In genomic region chr5:107230367-107230766, GRCh38 we compare ENCODE assay signal across 18 cellular contexts.
DNase-seq lines count a peak whose midpoint lies in the region; ATAC-seq, FAIRE-seq and TF ChIP-seq lines count a peak whose summit lies in the region.
"Had no signal": no experiment of that assay in that cellular context is flagged by ENCODE, and none has a peak within 500 bp of the region (broad histone marks: within the 10 kb centered on the region; RNA-seq: fewer than 3 reads in every experiment).

No MANE protein-coding gene starts in this region.

- H3K27me3 Mint-ChIP-seq in GM23338 (ENCODE audit: insufficient read depth, low read depth, poor library complexity), result peaks cover 2% of the 10 kb centered on the region
- H3K27me3 Mint-ChIP-seq: B cell had no signal

- ATAC-seq in GM23338, result no peak
- ATAC-seq: CD8-positive, alpha-beta T cell; HCT116 had no signal

- H3K9ac ChIP-seq in H1 (replicated peaks in 1 of 4; ENCODE audit: extremely low read depth in 1 of 4, low read depth in 3 of 4, low read length in 3 of 4), result no peak overlapping the region
- no peak overlapping the region for H3K9ac ChIP-seq in trophoblast cell (ENCODE audit: low read length)
- H3K9ac ChIP-seq: BLaER1 treated with 17β-estradiol and CSF1 and Interleukin-3, amounts not matched to agents 10 nM and 100 nM had no signal

- no peak overlapping the region for H4K5ac ChIP-seq in H1 (ENCODE audit: insufficient read length, low read depth, low read length)

- H2BK20ac ChIP-seq in H1 (ENCODE audit: low read length), result no peak overlapping the region

- DNase-seq in ELF-1 (ENCODE audit: low read depth, low spot score) (peak; percentile 33), GM23338 (ENCODE audit: low spot score) (no peak), H1 (ENCODE audit: low read depth in 1 of 2, low spot score in 2 of 2) (no peak), trophoblast cell (peak in 1 of 2 donors; percentile 21), NCI-H524 treated with DMSO at 0.1 percent for 48 hours (lab: John Stamatoyannopoulos, UW) (no peak), G401 (ENCODE audit: low spot score) (no peak), amniotic stem cell (lab: John Stamatoyannopoulos, UW) (no peak)
- DNase-seq: Calu3; CD8-positive, alpha-beta T cell; DMS79 treated with DMSO at 0.1 percent for 48 hours; GDM1; HFFc6 had no signal

- in situ Hi-C loops in G401 (cut with HindIII; ENCODE audit: low sequenced_read_pairs), result no loop called here

- H3K18ac ChIP-seq in H1 (ENCODE audit: extremely low read depth, low read length) (no peak overlapping the region), trophoblast cell (ENCODE audit: low read length) (peak overlapping the region; percentile 25)

- no peak overlapping the region for H3K4me3 Mint-ChIP-seq in GM23338
- H3K4me3 Mint-ChIP-seq: B cell; CD8-positive, alpha-beta T cell; HFFc6 had no signal

- H2BK120ac ChIP-seq in H1 (replicated peaks; ENCODE audit: low read depth, low read length) (no peak overlapping the region), trophoblast cell (ENCODE audit: insufficient read depth, low read length, poor library complexity) (peak overlapping the region; percentile 8)

- H3K4ac ChIP-seq in H1 (replicated peaks; ENCODE audit: insufficient read length, low read depth, low read length) (no peak overlapping the region), trophoblast cell (ENCODE audit: low read depth, low read length) (no peak overlapping the region)

- no peak overlapping the region for H2BK15ac ChIP-seq in H1 (ENCODE audit: low read length)

- H3K9me2 ChIP-seq in GM23338 (ENCODE audit: insufficient read depth), result no peaks in the 10 kb centered on the region

- no peak overlapping the region for H4K12ac ChIP-seq in trophoblast cell (ENCODE audit: low read depth, low read length)

- H3K4me1 ChIP-seq in GM23338 (ENCODE audit: insufficient read depth) (no peaks in the 10 kb centered on the region), H1 (replicated peaks in 1 of 4; ENCODE audit: control insufficient read depth in 3 of 4, insufficient read depth in 4 of 4, low read length in 3 of 4) (no peaks in the 10 kb centered on the region), trophoblast cell (ENCODE audit: control insufficient read depth in 1 of 2, insufficient read depth in 2 of 2, low read length in 2 of 2) (peaks cover 4 to 5% of the 10 kb centered on the region in 2 experiments)
- H3K4me1 ChIP-seq: BLaER1 treated with 17β-estradiol and CSF1 and Interleukin-3, amounts not matched to agents 10 nM and 100 nM had no signal

- H3K27me3 ChIP-seq in GM23338 (ENCODE audit: insufficient read depth) (no peaks in the 10 kb centered on the region), H1 (replicated peaks in 1 of 4; ENCODE audit: control insufficient read depth in 3 of 4, extremely low read depth in 1 of 4, insufficient read depth in 3 of 4, low read length in 3 of 4) (no peaks in the 10 kb centered on the region), trophoblast cell (ENCODE audit: insufficient read depth, low read length) (no peaks in the 10 kb centered on the region)
- H3K27me3 ChIP-seq: BLaER1 treated with 17β-estradiol and CSF1 and Interleukin-3, amounts not matched to agents 10 nM and 100 nM had no signal

- H3K4me2 ChIP-seq in GM23338 (no peak overlapping the region), H1 (ENCODE audit: insufficient read depth in 1 of 2, low read depth in 2 of 2, low read length in 2 of 2) (no peak overlapping the region), trophoblast cell (ENCODE audit: low read length) (no peak overlapping the region)
- H3K4me2 ChIP-seq: BLaER1 treated with 17β-estradiol and CSF1 and Interleukin-3, amounts not matched to agents 10 nM and 100 nM had no signal

- H2AFZ ChIP-seq in GM23338 (0 out of 2 replicates have a peak overlapping the region, but pooled peaks have one; percentile 1), H1 (ENCODE audit: low read length) (peak overlapping the region; percentile 43), trophoblast cell (ENCODE audit: insufficient read depth, low read length, poor library complexity) (peak overlapping the region; percentile 1)

- no peak for FAIRE-seq in H1 (lab: Jason Lieb, UNC)
- FAIRE-seq: GM12892, GM18507 had no signal

- H4K91ac ChIP-seq in H1 (replicated peaks; ENCODE audit: insufficient read length, low read length) (no peak overlapping the region), trophoblast cell (ENCODE audit: low read depth, low read length) (peak overlapping the region; percentile 42)

- no peaks in the 10 kb centered on the region for H3K79me2 ChIP-seq in GM23338 (replicated peaks; ENCODE audit: insufficient read depth)
- no peaks in the 10 kb centered on the region for H3K79me2 ChIP-seq in H1 (ENCODE audit: control insufficient read depth in 1 of 2, insufficient read depth in 2 of 2, low read length in 2 of 2)
- H3K79me2 ChIP-seq in trophoblast cell (ENCODE audit: control insufficient read depth, insufficient read depth, low read length, poor library complexity), result no peaks in the 10 kb centered on the region

- no peak overlapping the region for H3K23ac ChIP-seq in H1 (ENCODE audit: insufficient read length)
- no peak overlapping the region for H3K23ac ChIP-seq in trophoblast cell (ENCODE audit: low read length)

- TF ChIP-seq EP300 in H1 (IDR thresholded peaks at IDR 0.05; ENCODE audit: borderline replicate concordance in 1 of 2, low read depth in 2 of 2, low read length in 2 of 2), result no peak

- TF ChIP-seq POLR2A in H1 (IDR thresholded peaks at IDR 0.05; ENCODE audit: control extremely low read depth in 1 of 2, low read depth in 2 of 2, low read length in 2 of 2), result no peak

- H3K4me3 ChIP-seq in GM23338, result no peak overlapping the region
- no peak overlapping the region for H3K4me3 ChIP-seq in H1 (ENCODE audit: extremely low read depth in 1 of 4, insufficient read depth in 2 of 4, low read depth in 3 of 4, low read length in 4 of 4)
- H3K4me3 ChIP-seq in trophoblast cell (ENCODE audit: low read depth, low read length), result no peak overlapping the region
- H3K4me3 ChIP-seq: BLaER1 treated with 17β-estradiol and CSF1 and Interleukin-3, amounts not matched to agents 10 nM and 100 nM had no signal

- peaks cover 7% of the 10 kb centered on the region; the same call in 2 of the 3 replicates for H3K4me1 Mint-ChIP-seq in GM23338
- H3K4me1 Mint-ChIP-seq: B cell had no signal

- no peaks in the 10 kb centered on the region for H3K9me3 Mint-ChIP-seq in GM23338

- H2BK5ac ChIP-seq in H1 (ENCODE audit: low read depth, low read length) (no peak overlapping the region), trophoblast cell (ENCODE audit: low read depth, low read length, poor library complexity) (no peak overlapping the region)

- no peak overlapping the region for H3K56ac ChIP-seq in H1 (replicated peaks; ENCODE audit: insufficient read length, low read depth, low read length)

- no peaks in the 10 kb centered on the region for H3K79me1 ChIP-seq in H1 (ENCODE audit: low read depth, low read length)
- peaks cover 3% of the 10 kb centered on the region for H3K79me1 ChIP-seq in trophoblast cell (ENCODE audit: low read length)

- H3K9me3 ChIP-seq in H1 (ENCODE audit: insufficient read depth in 2 of 2, low read depth in 1 of 2, low read length in 1 of 2), result no peaks in the 10 kb centered on the region
- no peaks in the 10 kb centered on the region for H3K9me3 ChIP-seq in trophoblast cell (ENCODE audit: insufficient read depth, low read depth, low read length)
- H3K9me3 ChIP-seq: BLaER1 treated with 17β-estradiol and CSF1 and Interleukin-3, amounts not matched to agents 10 nM and 100 nM had no signal

- 89% methylated on average over 3 of the region's 3 CpGs; no CpG with 5 or more reads in 1 of the 2 experiments for WGBS in H1 (ENCODE audit: extremely low coverage in 1 of 2, insufficient coverage in 1 of 2, insufficient read length in 1 of 2, insufficient replicate concordance in 2 of 2, low coverage in 1 of 2, low lambda C conversion rate in 2 of 2, missing lambda C conversion rate in 1 of 2), 2 experiments
- no CpG with 5 or more reads among the region's 3 CpGs for WGBS in trophoblast cell (ENCODE audit: extremely low coverage, insufficient coverage, insufficient read length)

- H3K36me3 ChIP-seq in GM23338 (ENCODE audit: insufficient read depth), result no peaks in the 10 kb centered on the region
- H3K36me3 ChIP-seq in H1 (ENCODE audit: control insufficient read depth in 2 of 4, insufficient read depth in 4 of 4, low read length in 3 of 4), result no peaks in the 10 kb centered on the region
- no peaks in the 10 kb centered on the region for H3K36me3 ChIP-seq in trophoblast cell (ENCODE audit: control insufficient read depth in 1 of 2, insufficient read depth in 2 of 2, low read length in 2 of 2)
- H3K36me3 ChIP-seq: BLaER1 treated with 17β-estradiol and CSF1 and Interleukin-3, amounts not matched to agents 10 nM and 100 nM had no signal

- no peak overlapping the region; the same call in 1 of the 2 replicates for H3K27ac Mint-ChIP-seq in GM23338
- H3K27ac Mint-ChIP-seq: B cell; CD8-positive, alpha-beta T cell; HFFc6 had no signal

- no peak for TF ChIP-seq CTCF in GM23338 (conservative IDR thresholded peaks at IDR 0.05; ENCODE audit: low read depth in 2 of 2)
- TF ChIP-seq CTCF in H1 (IDR thresholded peaks at IDR 0.05; ENCODE audit: control extremely low read depth in 1 of 3, insufficient read depth in 1 of 3, low read depth in 1 of 3, low read length in 3 of 3), result no peak

- no peaks in the 10 kb centered on the region for H3K36me3 Mint-ChIP-seq in GM23338 (ENCODE audit: low read depth)
- H3K36me3 Mint-ChIP-seq: CD8-positive, alpha-beta T cell had no signal

- H3K14ac ChIP-seq in H1 (ENCODE audit: insufficient read length) (no peak overlapping the region), trophoblast cell (ENCODE audit: low read length) (no peak overlapping the region)

- no peak overlapping the region for H4K8ac ChIP-seq in H1 (ENCODE audit: extremely low read depth, insufficient read depth, low read length)
- peak overlapping the region; percentile 13 for H4K8ac ChIP-seq in trophoblast cell (ENCODE audit: low read depth, low read length)

- H3F3A ChIP-seq in GM23338 (replicated peaks; ENCODE audit: low read depth), result no peaks in the 10 kb centered on the region

- no peak overlapping the region for H3K27ac ChIP-seq in GM23338 (ENCODE audit: low read depth)
- no peak overlapping the region for H3K27ac ChIP-seq in H1 (ENCODE audit: low read depth, low read length)
- H3K27ac ChIP-seq in trophoblast cell (ENCODE audit: low read depth, low read length), result no peak overlapping the region
- H3K27ac ChIP-seq: BLaER1 treated with 17β-estradiol and CSF1 and Interleukin-3, amounts not matched to agents 10 nM and 100 nM; HL-60 had no signal

- H2BK12ac ChIP-seq in H1 (ENCODE audit: low read depth, low read length), result no peak overlapping the region
- H2BK12ac ChIP-seq in trophoblast cell (ENCODE audit: low read length), result peak overlapping the region; percentile 51

- CTCF ChIA-PET in H1 (lab: Charles Lee; ENCODE audit: partially characterized antibody), result no interaction called here

- no peak for TF ChIP-seq RAD21 in H1 (IDR thresholded peaks at IDR 0.05 in 1 of 2, conservative IDR thresholded peaks at IDR 0.05 in 1 of 2; ENCODE audit: low read depth in 2 of 2, low read length in 2 of 2)

- H4K20me1 ChIP-seq in GM23338 (replicated peaks; ENCODE audit: insufficient read depth), result no peaks in the 10 kb centered on the region
- no peaks in the 10 kb centered on the region for H4K20me1 ChIP-seq in H1 (replicated peaks in 1 of 2; ENCODE audit: control insufficient read depth in 1 of 2, insufficient read depth in 2 of 2, low read length in 2 of 2)
- H4K20me1 ChIP-seq: BLaER1 treated with 17β-estradiol and CSF1 and Interleukin-3, amounts not matched to agents 10 nM and 100 nM had no signal

- POLR2A ChIA-PET in H1 (lab: Charles Lee; ENCODE audit: partially characterized antibody), result no interaction called here

- H2AK5ac ChIP-seq in H1 (ENCODE audit: low read depth, low read length) (no peak overlapping the region), trophoblast cell (ENCODE audit: low read length) (no peak overlapping the region)

- H3K23me2 ChIP-seq in H1 (ENCODE audit: low read depth, low read length), result no peaks in the 10 kb centered on the region
